30 cellular contexts compared by ENCODE assay signal in the genomic region with DNA sequence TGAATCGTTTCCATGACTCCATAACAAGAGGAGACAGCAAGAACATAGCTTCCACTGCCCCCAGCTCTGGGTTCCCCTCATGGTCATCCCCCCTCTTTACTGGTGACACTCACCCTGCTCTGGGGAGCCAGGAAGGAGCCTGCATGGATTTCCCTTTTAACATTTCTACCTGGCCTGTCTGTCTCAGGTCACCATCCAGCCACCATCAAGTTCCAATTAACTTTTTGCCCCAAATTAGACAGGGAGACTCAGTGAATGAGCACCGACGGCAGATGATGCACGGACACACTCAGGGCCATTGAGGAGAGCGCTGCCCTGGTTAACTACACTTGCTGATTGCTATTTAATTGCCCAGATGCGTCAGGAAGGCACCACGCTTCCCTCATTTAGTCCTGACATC.
"Had no signal": no experiment of that assay in that cellular context is flagged by ENCODE, and none has a peak within 500 bp of the region (broad histone marks: within the 10 kb centered on the region; RNA-seq: fewer than 3 reads in every experiment).

No MANE protein-coding gene starts in this region.

- H3K36me3 ChIP-seq: left lung, lower lobe of right lung, neural progenitor cell, neutrophil, pancreas, prostate gland, spleen, suprapubic skin, thoracic aorta, tibial artery, uterus had no signal

- H3K27ac Mint-ChIP-seq: mesothelial cell of epicardium; naive B cell; natural killer cell; nephron progenitor cell; neural progenitor cell; stimulated activated effector memory CD8-positive, alpha-beta T cell treated with anti-CD3 and anti-CD28 coated beads, Interleukin-12 subunit alpha, Interleukin-12 subunit beta, amount 100 ng/mL, for 72 hours; stimulated activated naive CD8-positive, alpha-beta T cell treated with anti-CD3 and anti-CD28 coated beads, Interleukin-15, Interleukin-2, amounts not matched to agents 100 ng/mL and 50 ng/mL, for 24 hours had no signal

- DNase-seq: hippocampal formation; kidney glomerular epithelial cell; left cardiac atrium; left lung; lower lobe of right lung; mammary epithelial cell; mesenchymal stem cell; naive B cell; natural killer cell; nephron progenitor cell; occipital lobe; pancreas; retina; right cardiac atrium; spleen; stimulated activated CD4-positive, alpha-beta T cell treated with anti-CD3 and anti-CD28 coated beads, Interleukin-4, amount 100 ng/mL, for 24 hours; stimulated activated naive CD4-positive, alpha-beta T cell; trophoblast cell; uterus had no signal

- H3K4me1 ChIP-seq: left lung, lower lobe of right lung, neural progenitor cell, pancreas, prostate gland, spleen, suprapubic skin, tibial artery, uterus had no signal

- H3K4me3 ChIP-seq: left lung, lower lobe of right lung, neural progenitor cell, pancreas, prostate gland, skin epidermis, spleen, suprapubic skin, thoracic aorta, tibial artery, uterus had no signal

- H3K4me1 Mint-ChIP-seq: mesothelial cell of epicardium; naive B cell; natural killer cell; neural progenitor cell; stimulated activated effector memory CD8-positive, alpha-beta T cell treated with anti-CD3 and anti-CD28 coated beads, Interleukin-12 subunit alpha, Interleukin-12 subunit beta, amount 100 ng/mL, for 72 hours had no signal

- ATAC-seq: left cardiac atrium; left lung; lower lobe of right lung; natural killer cell; pancreas; right cardiac atrium; sciatic nerve; stimulated activated effector memory CD8-positive, alpha-beta T cell treated with anti-CD3 and anti-CD28 coated beads, Interleukin-12 subunit alpha, Interleukin-12 subunit beta, amount 100 ng/mL, for 72 hours had no signal

- H3K27me3 ChIP-seq: neural progenitor cell, neutrophil, pancreas, uterus had no signal

- H3K36me3 Mint-ChIP-seq: mesothelial cell of epicardium; natural killer cell; neural progenitor cell; stimulated activated effector memory CD8-positive, alpha-beta T cell treated with anti-CD3 and anti-CD28 coated beads, Interleukin-12 subunit alpha, Interleukin-12 subunit beta, amount 100 ng/mL, for 72 hours had no signal

- H3K4me3 Mint-ChIP-seq: mesothelial cell of epicardium; naive B cell; natural killer cell; nephron progenitor cell; neural progenitor cell; stimulated activated effector memory CD8-positive, alpha-beta T cell treated with anti-CD3 and anti-CD28 coated beads, Interleukin-12 subunit alpha, Interleukin-12 subunit beta, amount 100 ng/mL, for 72 hours; stimulated activated naive CD8-positive, alpha-beta T cell treated with anti-CD3 and anti-CD28 coated beads, Interleukin-15, Interleukin-2, amounts not matched to agents 100 ng/mL and 50 ng/mL, for 24 hours had no signal

- H3K27ac ChIP-seq: left lung, lower lobe of right lung, neural progenitor cell, neutrophil, pancreas, prostate gland, skin epidermis, spleen, suprapubic skin, thoracic aorta, tibial artery, uterus had no signal

- H3K9me3 ChIP-seq: lower lobe of right lung, neutrophil, pancreas, prostate gland, suprapubic skin, thoracic aorta, tibial artery, uterus had no signal
